19 cellular contexts compared by ENCODE assay signal in the genomic region with DNA sequence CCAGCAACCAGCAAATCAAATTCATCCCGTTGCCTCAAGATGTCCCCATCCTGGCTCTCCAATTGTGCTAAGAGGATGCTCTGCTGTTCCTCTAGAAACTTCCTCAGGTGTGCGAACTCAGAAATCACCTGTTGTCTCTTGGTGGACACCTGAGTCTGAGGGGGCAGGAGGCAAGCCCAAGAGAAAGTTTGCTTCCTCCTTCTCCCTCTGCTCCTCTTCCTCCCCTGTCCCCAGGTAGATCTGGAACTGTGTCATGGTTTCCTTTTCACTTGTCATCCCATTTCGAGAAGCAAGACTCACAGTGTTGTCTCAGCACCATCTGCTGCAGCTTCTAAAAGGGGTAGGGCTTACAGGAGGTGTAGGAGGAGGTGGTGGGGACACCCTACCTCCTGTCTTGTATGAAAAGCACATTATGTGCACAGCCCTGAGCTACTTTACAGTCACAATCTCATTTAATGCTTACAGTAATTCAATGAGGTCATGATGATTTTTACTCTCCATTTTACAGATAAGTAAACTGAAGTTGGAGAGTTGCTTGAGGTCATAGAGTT. TPM values are rescaled to one million over a fixed set of nuclear protein-coding genes. Genes with fewer than 3 reads are reported as not detected.
DNase-seq lines count a peak whose midpoint lies in the region; TF ChIP-seq lines count a peak whose summit lies in the region.
"Had no signal": no experiment of that assay in that cellular context is flagged by ENCODE, and none has a peak within 500 bp of the region (broad histone marks: within the 10 kb centered on the region; RNA-seq: fewer than 3 reads in every experiment).

No MANE protein-coding gene starts in this region.

- H3K4me2 ChIP-seq in mesendoderm (ENCODE audit: low read length): no peak overlapping the region
- H3K4me2 ChIP-seq: GM23338 had no signal

- H3K18ac ChIP-seq in mesendoderm (ENCODE audit: low read length): no peak overlapping the region

- H3K9me3 ChIP-seq in HEK293 (ENCODE audit: control insufficient read depth, insufficient read depth, low read depth, low read length): no peaks in the 10 kb centered on the region
- H3K9me3 ChIP-seq: BE2C, Peyer's patch had no signal

- H3K4me1 ChIP-seq in HEK293 (ENCODE audit: control insufficient read depth, insufficient read depth, low read length) (peaks cover 27% of the 10 kb centered on the region), mesendoderm (ENCODE audit: control insufficient read depth, low read depth, low read length) (no peaks in the 10 kb centered on the region)
- H3K4me1 ChIP-seq: BE2C had no signal

- H4K5ac ChIP-seq in mesendoderm (ENCODE audit: low read length): no peak overlapping the region

- no peak overlapping the region for H3K27ac ChIP-seq in HEK293 (ENCODE audit: extremely low read depth, low read depth, low read length)
- H3K27ac ChIP-seq in mesendoderm (ENCODE audit: low read depth, low read length): no peak overlapping the region
- H3K27ac ChIP-seq: HL-60, Peyer's patch had no signal

- H3K79me1 ChIP-seq in mesendoderm (ENCODE audit: low read length): no peaks in the 10 kb centered on the region

- no peaks in the 10 kb centered on the region for H3K79me2 ChIP-seq in mesendoderm (ENCODE audit: control insufficient read depth, insufficient read depth, low read length)

- CTCF ChIA-PET in GM10248 (lab: Yijun Ruan, JAX) (interaction anchor here (1.2 to 2.0 kb wide), 2 partner anchors 10 to 28 kb away, joined by 4 to 5 read pairs; no protein-coding TSS in a partner anchor), HEK293 (lab: Yijun Ruan, JAX) (interaction anchor here (0.7 to 3.1 kb wide), 4 partner anchors 9 to 55 kb away, joined by 3 to 11 read pairs (median 3); no protein-coding TSS in a partner anchor)

- H3K23ac ChIP-seq in mesendoderm (ENCODE audit: low read length): no peak overlapping the region

- no peak for TF ChIP-seq CTCF in GM10248 (IDR thresholded peaks at IDR 0.05; ENCODE audit: control extremely low read depth, extremely low read depth, low read depth, missing control alignments)
- TF ChIP-seq CTCF in HEK293 (tag by site-specific recombination; IDR thresholded peaks at IDR 0.05): no peak

- no peak overlapping the region for H3K9ac ChIP-seq in mesendoderm (ENCODE audit: low read length)

- DNase-seq in activated T-cell treated with anti-CD3 and anti-CD28 coated beads for 48 hours (ENCODE audit: low read depth): peak; percentile 21
- no peak for DNase-seq in activated T-cell treated with anti-CD3 and anti-CD28 coated beads for 4 hours
- peak; percentile 45 for DNase-seq in GM10248 (ENCODE audit: extremely low spot score)
- peak; percentile 38 for DNase-seq in inferior parietal cortex (ENCODE audit: extremely low spot score)
- no peak for DNase-seq in HuH-7 (ENCODE audit: low spot score)
- DNase-seq in mesendoderm: no peak
- DNase-seq: BE2C; CD4-positive, alpha-beta memory T cell; DMS79 treated with DMSO at 0.1 percent for 48 hours; KBM-7; NCI-H1092; NCI-H1694; NCI-H2107; NCI-H69; Peyer's patch; Right ventricle myocardium superior had no signal

- H2BK5ac ChIP-seq in mesendoderm (ENCODE audit: low read length): no peak overlapping the region

- H2BK15ac ChIP-seq in mesendoderm (replicated peaks; ENCODE audit: low read depth): no peak overlapping the region

- WGBS in mesendoderm (ENCODE audit: extremely low coverage, insufficient coverage, low lambda C conversion rate): no CpG with 5 or more reads among the region's 3 CpGs

- no peak overlapping the region for H3K56ac ChIP-seq in mesendoderm (ENCODE audit: low read length)

- no peaks in the 10 kb centered on the region for H3K36me3 ChIP-seq in HEK293 (ENCODE audit: control insufficient read depth in 2 of 2, insufficient read depth in 1 of 2, low read length in 2 of 2)
- no peaks in the 10 kb centered on the region for H3K36me3 ChIP-seq in mesendoderm (ENCODE audit: control insufficient read depth, insufficient read depth, low read length)
- H3K36me3 ChIP-seq: BE2C, Peyer's patch had no signal

- H3K4ac ChIP-seq in mesendoderm (ENCODE audit: low read depth, low read length): no peak overlapping the region

- no peak overlapping the region for H4K8ac ChIP-seq in mesendoderm (ENCODE audit: low read depth, low read length)

- POLR2A ChIA-PET in GM10248 (lab: Yijun Ruan, JAX) (no interaction called here), HEK293 (lab: Yijun Ruan, JAX) (no interaction called here)

- no peaks in the 10 kb centered on the region for H3K27me3 ChIP-seq in mesendoderm (ENCODE audit: insufficient read depth, low read length, poor library complexity)
- H3K27me3 ChIP-seq: Peyer's patch had no signal

- no peak overlapping the region for H2AK5ac ChIP-seq in mesendoderm (ENCODE audit: low read length)

- H2BK120ac ChIP-seq in mesendoderm (ENCODE audit: low read depth, low read length): no peak overlapping the region

- H3K4me3 ChIP-seq in HEK293 (ENCODE audit: low read depth, low read length) (no peak overlapping the region), mesendoderm (ENCODE audit: low read length) (no peak overlapping the region)
- H3K4me3 ChIP-seq: GM23338, Peyer's patch had no signal

TF ChIP-seq in HEK293, 187 proteins besides CTCF, POLR2A, EP300 and RAD21:
- 0 out of 2 replicates have a peak, but pooled peaks have one; percentile 11 for TF ChIP-seq SCRT2 (tag by site-specific recombination; IDR thresholded peaks at IDR 0.05)
- no peak for TF ChIP-seq ZNF121 (tag by site-specific recombination; IDR thresholded peaks at IDR 0.05)
- TF ChIP-seq ZNF248 (tag by site-specific recombination; IDR thresholded peaks at IDR 0.05): no peak
- no peak for TF ChIP-seq ZBTB1 (tag by site-specific recombination; IDR thresholded peaks at IDR 0.05)
- no peak for TF ChIP-seq KLF16 (tag by site-specific recombination; IDR thresholded peaks at IDR 0.05)
- TF ChIP-seq HOXD13 (CRISPR knock-in tag; IDR thresholded peaks at IDR 0.05; ENCODE audit: borderline replicate concordance): no peak
- TF ChIP-seq ZSCAN5A (tag by site-specific recombination; IDR thresholded peaks at IDR 0.05): no peak
- no peak for TF ChIP-seq ZBTB6 (tag by site-specific recombination; IDR thresholded peaks at IDR 0.05)
- TF ChIP-seq, protein P1, sequence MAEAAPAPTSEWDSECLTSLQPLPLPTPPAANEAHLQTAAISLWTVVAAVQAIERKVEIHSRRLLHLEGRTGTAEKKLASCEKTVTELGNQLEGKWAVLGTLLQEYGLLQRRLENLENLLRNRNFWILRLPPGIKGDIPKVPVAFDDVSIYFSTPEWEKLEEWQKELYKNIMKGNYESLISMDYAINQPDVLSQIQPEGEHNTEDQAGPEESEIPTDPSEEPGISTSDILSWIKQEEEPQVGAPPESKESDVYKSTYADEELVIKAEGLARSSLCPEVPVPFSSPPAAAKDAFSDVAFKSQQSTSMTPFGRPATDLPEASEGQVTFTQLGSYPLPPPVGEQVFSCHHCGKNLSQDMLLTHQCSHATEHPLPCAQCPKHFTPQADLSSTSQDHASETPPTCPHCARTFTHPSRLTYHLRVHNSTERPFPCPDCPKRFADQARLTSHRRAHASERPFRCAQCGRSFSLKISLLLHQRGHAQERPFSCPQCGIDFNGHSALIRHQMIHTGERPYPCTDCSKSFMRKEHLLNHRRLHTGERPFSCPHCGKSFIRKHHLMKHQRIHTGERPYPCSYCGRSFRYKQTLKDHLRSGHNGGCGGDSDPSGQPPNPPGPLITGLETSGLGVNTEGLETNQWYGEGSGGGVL (tag by site-specific recombination; IDR thresholded peaks at IDR 0.05): no peak

RNA-seq across cellular contexts. Expression of gene TRIM10, which starts 2.5 kb away (rescaled TPM):
- polyA plus RNA-seq in mesendoderm (2013, experiment 1 of 2): 0.01 TPM
- 0.01 TPM for polyA plus RNA-seq in mesendoderm (2013, experiment 2 of 2)
- polyA plus RNA-seq: CD4-positive, alpha-beta memory T cell; GM23338 had no signal

RNA-seq across cellular contexts. Expression of gene TRIM15, which starts 4.8 kb away (rescaled TPM):
- 0.03 TPM for polyA plus RNA-seq in mesendoderm (2013, experiment 1 of 2)
- polyA plus RNA-seq in mesendoderm (2013, experiment 2 of 2): 0.04 TPM
- polyA plus RNA-seq: CD4-positive, alpha-beta memory T cell had no signal

RNA-seq across cellular contexts. Expression of gene TRIM40, which starts 22.6 kb away (rescaled TPM):
- polyA plus RNA-seq in mesendoderm (2013, experiment 1 of 2): not detected
- not detected for polyA plus RNA-seq in mesendoderm (2013, experiment 2 of 2)
- polyA plus RNA-seq: CD4-positive, alpha-beta memory T cell; GM23338 had no signal

RNA-seq across cellular contexts. Expression of gene TRIM31, which starts 45.7 kb away (rescaled TPM):
- not detected for polyA plus RNA-seq in mesendoderm (2013, experiment 1 of 2)
- polyA plus RNA-seq in mesendoderm (2013, experiment 2 of 2): not detected

RNA-seq across cellular contexts. Expression of gene TRIM26, which starts 54.7 kb away (rescaled TPM):
- 15.2 TPM for polyA plus RNA-seq in mesendoderm (2013, experiment 1 of 2)
- 16.0 TPM for polyA plus RNA-seq in mesendoderm (2013, experiment 2 of 2)

Comparison
In these comparisons a context has a peak if more than half of its experiments do, and no peak if none do; other contexts are left out.
1. DNase-seq: peak in activated T-cell treated with anti-CD3 and anti-CD28 coated beads for 48 hours (single experiment), GM10248 (single experiment) and inferior parietal cortex (single experiment); none in activated T-cell treated with anti-CD3 and anti-CD28 coated beads for 4 hours (single experiment), HuH-7 (single experiment) and mesendoderm (single experiment).